20 cellular contexts compared by ENCODE assay signal in genomic region chr3:175948041-175948440, GRCh38.
"Had no signal": no experiment of that assay in that cellular context is flagged by ENCODE, and none has a peak within 500 bp of the region (broad histone marks: within the 10 kb centered on the region; RNA-seq: fewer than 3 reads in every experiment).

No MANE protein-coding gene starts in this region.

- H3K27ac ChIP-seq: cardiac muscle cell, esophagus squamous epithelium, left ventricle myocardium inferior, parathyroid adenoma, sigmoid colon, spleen, upper lobe of right lung had no signal

- DNase-seq: activated CD4-positive, alpha-beta memory T cell treated with anti-CD3 and anti-CD28 coated beads for 36 hours; activated CD4-positive, alpha-beta T cell treated with anti-CD3 and anti-CD28 coated beads for 36 hours; activated naive CD4-positive, alpha-beta T cell; activated naive CD8-positive, alpha-beta T cell treated with anti-CD3 and anti-CD28 coated beads for 36 hours; amniotic stem cell; dermis blood vessel endothelial cell; effector memory CD4-positive, alpha-beta T cell; esophagus squamous epithelium; immature natural killer cell; kidney glomerular epithelial cell; left ventricle myocardium inferior; mammary epithelial cell; midbrain; sigmoid colon; spleen; stimulated activated naive B cell treated with anti-CD40 and anti-IgM and Interleukin-4, amounts not matched to agents 10 μg/mL and 1 μg/mL and 100 μg/mL, for 72 hours; upper lobe of right lung had no signal

- ATAC-seq: activated CD4-positive, alpha-beta T cell treated with anti-CD3 and anti-CD28 coated beads for 36 hours; activated T-helper 17 cell treated with anti-CD3 and anti-CD28 coated beads, Interleukin-2, amount 50 U/mL, for 72 hours; stimulated activated naive B cell treated with anti-CD40 and anti-IgM and Interleukin-4, amounts not matched to agents 10 μg/mL and 1 μg/mL and 100 μg/mL, for 72 hours; upper lobe of right lung had no signal
